8 cellular contexts compared by ENCODE assay signal in genomic region chr12:76020281-76020680, GRCh38. TPM values are rescaled to one million over a fixed set of nuclear protein-coding genes. Genes with fewer than 3 reads are reported as not detected.
DNase-seq lines count a peak whose midpoint lies in the region; ATAC-seq and TF ChIP-seq lines count a peak whose summit lies in the region.

No MANE protein-coding gene starts in this region.

- no peaks in the 10 kb centered on the region for H3K27me3 ChIP-seq in AG04450 (ENCODE audit: control insufficient read depth, insufficient read depth, low read length)
- H3K27me3 ChIP-seq in dorsolateral prefrontal cortex, result no peaks in the 10 kb centered on the region

- TF ChIP-seq CTCF in AG04450 (IDR thresholded peaks at IDR 0.05; ENCODE audit: low read depth, low read length) (no peak), fibroblast of the aortic adventitia (IDR thresholded peaks at IDR 0.05; ENCODE audit: insufficient read depth, low read length) (no peak), dorsolateral prefrontal cortex (IDR thresholded peaks at IDR 0.05 in 54 of 56, conservative IDR thresholded peaks at IDR 0.05 in 2 of 56; ENCODE audit: low read depth in 1 of 56, partially characterized antibody in 56 of 56) (no peak)

- no peaks in the 10 kb centered on the region for H3K9me3 ChIP-seq in AG04450 (ENCODE audit: control insufficient read depth, insufficient read depth, low read length)

- DNase-seq in AG04450 (ENCODE audit: low read depth, low spot score) (no peak), activated T-cell treated with anti-CD3 and anti-CD28 coated beads for 1 hour (ENCODE audit: low read depth) (peak; percentile 36), fibroblast of the aortic adventitia (ENCODE audit: low read depth) (peak; percentile 65), dorsolateral prefrontal cortex (no peak)
- DNase-seq in NK-92 treated with Interleukin-12 subunit alpha and Interleukin-12 subunit beta, amount 100 ng/mL, for 24 hours (lab: John Stamatoyannopoulos, UW), result peak; percentile 82
- peak; percentile 81 for DNase-seq in stimulated activated CD4-positive, alpha-beta T cell treated with anti-CD3 and anti-CD28 coated beads, Interleukin-4, amount 100 ng/mL, for 24 hours

- POLR2A ChIA-PET in AG04450 (lab: Yijun Ruan, JAX), result interaction anchor here (0.6 to 2.5 kb wide), 5 partner anchors 11 to 358 kb away, joined by 3 to 16 read pairs (median 3); partner anchors contain the start of gene PHLDA1

- H3K4me3 ChIP-seq in AG04450 (ENCODE audit: low read depth, low read length) (no peak overlapping the region), fibroblast of the aortic adventitia (ENCODE audit: low read depth, low read length) (no peak overlapping the region), dorsolateral prefrontal cortex (no peak overlapping the region)

- peak overlapping the region; percentile 96 for H3K27ac ChIP-seq in AG04450 (ENCODE audit: low read depth, low read length)
- peak overlapping the region in 1 of 59 donors; percentile 4 for H3K27ac ChIP-seq in dorsolateral prefrontal cortex

- intact Hi-C loops in dorsolateral prefrontal cortex (cut with DNase I), result no loop called here

- ATAC-seq in GM21825 (IDR thresholded peaks at IDR 0.05; ENCODE audit: unreplicated experiment), result peak; percentile 77
- ATAC-seq in HG03565 (IDR thresholded peaks at IDR 0.05; ENCODE audit: unreplicated experiment), result no peak

- CTCF ChIA-PET in AG04450 (lab: Charles Lee), result interaction anchor here (1.1 kb wide), 1 partner anchor 8 kb away, joined by 3 read pairs; no protein-coding TSS in a partner anchor

RNA-seq across cellular contexts. Expression of gene PHLDA1, which starts 11.3 kb away (rescaled TPM):
- 89.0 and 99.5 TPM in 2 replicates for polyA plus RNA-seq in AG04450 (2011; rRNA removed)
- polyA minus RNA-seq in AG04450 (2011; rRNA and poly(A)+ RNA removed), result 106 and 118 TPM in 2 replicates
- total RNA-seq in fibroblast of the aortic adventitia (ENCODE audit: low replicate concordance), result 27.9 and 202 TPM in 2 replicates
- 10 to 100 TPM in 119 of 120 experiments, 1 to 10 TPM in 1; 9.0 to 26.9 (median 17.8) TPM for total RNA-seq in dorsolateral prefrontal cortex

Comparison
In these comparisons a context has a peak if more than half of its experiments do, and no peak if none do; other contexts are left out.
1. DNase-seq: peak in NK-92 treated with Interleukin-12 subunit alpha and Interleukin-12 subunit beta, amount 100 ng/mL, for 24 hours (single experiment), activated T-cell treated with anti-CD3 and anti-CD28 coated beads for 1 hour (single experiment), fibroblast of the aortic adventitia (single experiment) and stimulated activated CD4-positive, alpha-beta T cell treated with anti-CD3 and anti-CD28 coated beads, Interleukin-4, amount 100 ng/mL, for 24 hours (single experiment); none in AG04450 (single experiment) and dorsolateral prefrontal cortex (0 of 10).